Comparison of ENCODE assay signal across 14 cellular contexts in genomic region chr15:67161881-67162280, GRCh38.
DNase-seq lines count a peak whose midpoint lies in the region; ATAC-seq and TF ChIP-seq lines count a peak whose summit lies in the region.
"Had no signal": no experiment of that assay in that cellular context is flagged by ENCODE, and none has a peak within 500 bp of the region (broad histone marks: within the 10 kb centered on the region; RNA-seq: fewer than 3 reads in every experiment).

No MANE protein-coding gene starts in this region.

- peak; percentile 51 for DNase-seq in NOMO-1 treated with DMSO at 0.1 percent for 48 hours (lab: John Stamatoyannopoulos, UW; ENCODE audit: unreplicated experiment)
- DNase-seq in NOMO-1 treated with dmso at 0.1 percent for 144 hours (lab: John Stamatoyannopoulos, UW; ENCODE audit: unreplicated experiment), result no peak
- DNase-seq in PC-9, result no peak
- no peak for DNase-seq in left colon
- DNase-seq in stimulated activated naive B cell treated with anti-CD40 and anti-IgM and Interleukin-4, amounts not matched to agents 10 μg/mL and 1 μg/mL and 100 μg/mL, for 72 hours, result no peak
- DNase-seq in OCI-LY7 (ENCODE audit: low spot score), result no peak
- DNase-seq in COR-L47 (lab: John Stamatoyannopoulos, UW), result no peak
- DNase-seq: activated CD4-positive, alpha-beta T cell treated with anti-CD3 and anti-CD28 coated beads, Interleukin-2, amount 10 ng/mL, durations not matched to agents 7 days and 5 days; activated T-cell treated with anti-CD3 and anti-CD28 coated beads, Interleukin-2, amount 50 U/mL, for 48 hours; cerebellar nuclear complex; glutamatergic neuron; NCI-H2029; NCI-H526 treated with DMSO at 0.1 percent for 48 hours had no signal

- CTCF ChIA-PET in PC-9 (lab: Charles Lee), result no interaction called here
- CTCF ChIA-PET in OCI-LY7 (lab: Charles Lee; ENCODE audit: unreplicated experiment), result no interaction called here

- peaks cover 13% of the 10 kb centered on the region; the same call in 1 of the 2 replicates for H3F3A ChIP-seq in PC-9 (ENCODE audit: insufficient read depth, low read depth)

- H3K9me3 Mint-ChIP-seq in stimulated activated naive B cell treated with anti-CD40 and anti-IgM and Interleukin-4, amounts not matched to agents 10 μg/mL and 1 μg/mL and 100 μg/mL, for 72 hours, result no peaks in the 10 kb centered on the region
- H3K9me3 Mint-ChIP-seq: activated CD4-positive, alpha-beta T cell treated with anti-CD3 and anti-CD28 coated beads, Interleukin-2, amount 10 ng/mL, durations not matched to agents 7 days and 5 days had no signal

- peaks cover 14% of the 10 kb centered on the region for H3K4me1 ChIP-seq in PC-9 (replicated peaks; ENCODE audit: insufficient read depth)
- peaks cover 6% of the 10 kb centered on the region for H3K4me1 ChIP-seq in OCI-LY7 (ENCODE audit: insufficient read depth, low read length, poor library complexity, severe bottlenecking)

- POLR2A ChIA-PET in PC-9 (lab: Charles Lee; ENCODE audit: unreplicated experiment), result interaction anchor here (0.5 kb wide), 1 partner anchor 82 kb away, joined by 3 read pairs; no protein-coding TSS in a partner anchor
- POLR2A ChIA-PET in OCI-LY7 (lab: Charles Lee), result interaction anchor here (1.0 kb wide), 2 partner anchors 22 to 257 kb away, joined by 3 to 4 read pairs; no protein-coding TSS in a partner anchor

- TF ChIP-seq CTCF in PC-9 (conservative IDR thresholded peaks at IDR 0.05), result no peak
- TF ChIP-seq CTCF in OCI-LY7 (conservative IDR thresholded peaks at IDR 0.05; ENCODE audit: low read length), result no peak

- H2AFZ ChIP-seq in PC-9 (no peak overlapping the region), OCI-LY7 (ENCODE audit: low read length) (no peak overlapping the region)

- H3K27ac ChIP-seq in PC-9 (peak overlapping the region; percentile 37), OCI-LY7 (ENCODE audit: low read depth, low read length, poor library complexity, severe bottlenecking) (no peak overlapping the region)

- peaks cover 39 to 59% of the 10 kb centered on the region in 2 donors for H3K4me1 Mint-ChIP-seq in stimulated activated naive B cell treated with anti-CD40 and anti-IgM and Interleukin-4, amounts not matched to agents 10 μg/mL and 1 μg/mL and 100 μg/mL, for 72 hours

- H3K27me3 Mint-ChIP-seq in stimulated activated naive B cell treated with anti-CD40 and anti-IgM and Interleukin-4, amounts not matched to agents 10 μg/mL and 1 μg/mL and 100 μg/mL, for 72 hours, result no peaks in the 10 kb centered on the region
- H3K27me3 Mint-ChIP-seq: activated CD4-positive, alpha-beta T cell treated with anti-CD3 and anti-CD28 coated beads, Interleukin-2, amount 10 ng/mL, durations not matched to agents 7 days and 5 days had no signal

- H3K9me3 ChIP-seq in PC-9 (ENCODE audit: insufficient read depth, low read depth) (no peaks in the 10 kb centered on the region), OCI-LY7 (ENCODE audit: low read length) (no peaks in the 10 kb centered on the region)

- ATAC-seq in left colon, result peak; percentile 87
- peak in 1 of 2 donors; percentile 36 for ATAC-seq in stimulated activated naive B cell treated with anti-CD40 and anti-IgM and Interleukin-4, amounts not matched to agents 10 μg/mL and 1 μg/mL and 100 μg/mL, for 72 hours (replicated peaks)
- no peak for ATAC-seq in HG02840 (IDR thresholded peaks at IDR 0.05; ENCODE audit: low FRiP score, unreplicated experiment)

- no peaks in the 10 kb centered on the region for H3K27me3 ChIP-seq in PC-9 (ENCODE audit: insufficient read depth, low read depth)

- H3K4me3 Mint-ChIP-seq in stimulated activated naive B cell treated with anti-CD40 and anti-IgM and Interleukin-4, amounts not matched to agents 10 μg/mL and 1 μg/mL and 100 μg/mL, for 72 hours, result no peak overlapping the region
- H3K4me3 Mint-ChIP-seq: activated CD4-positive, alpha-beta T cell treated with anti-CD3 and anti-CD28 coated beads, Interleukin-2, amount 10 ng/mL, durations not matched to agents 7 days and 5 days had no signal

- H3K36me3 Mint-ChIP-seq in stimulated activated naive B cell treated with anti-CD40 and anti-IgM and Interleukin-4, amounts not matched to agents 10 μg/mL and 1 μg/mL and 100 μg/mL, for 72 hours, result peaks cover 22 to 38% of the 10 kb centered on the region in 2 donors

- H3K4me2 ChIP-seq in PC-9, result no peak overlapping the region
- H3K4me2 ChIP-seq in OCI-LY7 (ENCODE audit: low read length), result no peak overlapping the region

- H3K9me2 ChIP-seq in PC-9 (ENCODE audit: insufficient read depth) (no peaks in the 10 kb centered on the region), OCI-LY7 (ENCODE audit: insufficient read depth, low read length) (no peaks in the 10 kb centered on the region)

- H4K20me1 ChIP-seq in PC-9 (ENCODE audit: insufficient read depth) (peaks cover 6% of the 10 kb centered on the region; the same call in 1 of the 2 replicates), OCI-LY7 (ENCODE audit: insufficient read depth, low read length) (no peaks in the 10 kb centered on the region)

- H3K27ac Mint-ChIP-seq in stimulated activated naive B cell treated with anti-CD40 and anti-IgM and Interleukin-4, amounts not matched to agents 10 μg/mL and 1 μg/mL and 100 μg/mL, for 72 hours, result peak overlapping the region; percentile 61

- BruUV-seq in PC-9 (replicated peaks; lab: Mats Ljungman, UMichigan) (no TSS peak), OCI-LY7 (replicated peaks; lab: Mats Ljungman, UMichigan) (no TSS peak)

- H3K79me2 ChIP-seq in PC-9 (ENCODE audit: low read depth) (peaks cover 84% of the 10 kb centered on the region), OCI-LY7 (ENCODE audit: insufficient read depth, low read depth, low read length) (peaks cover 19% of the 10 kb centered on the region)

- no peak overlapping the region for H3K4me3 ChIP-seq in PC-9
- no peak overlapping the region for H3K4me3 ChIP-seq in OCI-LY7 (ENCODE audit: low read depth, low read length, poor library complexity, severe bottlenecking)

- intact Hi-C loops in PC-9 (cut with micrococcal nuclease; ENCODE audit: unreplicated experiment) (no loop called here), left colon (cut with DNase I, micrococcal nuclease) (no loop called here), OCI-LY7 (cut with micrococcal nuclease; ENCODE audit: unreplicated experiment) (no loop called here)

- H3K36me3 ChIP-seq in PC-9 (ENCODE audit: low read depth) (peaks cover 13% of the 10 kb centered on the region), OCI-LY7 (ENCODE audit: insufficient read depth, low read length) (peaks cover 10% of the 10 kb centered on the region; the same call in 1 of the 2 replicates)
